In the genomic region with DNA sequence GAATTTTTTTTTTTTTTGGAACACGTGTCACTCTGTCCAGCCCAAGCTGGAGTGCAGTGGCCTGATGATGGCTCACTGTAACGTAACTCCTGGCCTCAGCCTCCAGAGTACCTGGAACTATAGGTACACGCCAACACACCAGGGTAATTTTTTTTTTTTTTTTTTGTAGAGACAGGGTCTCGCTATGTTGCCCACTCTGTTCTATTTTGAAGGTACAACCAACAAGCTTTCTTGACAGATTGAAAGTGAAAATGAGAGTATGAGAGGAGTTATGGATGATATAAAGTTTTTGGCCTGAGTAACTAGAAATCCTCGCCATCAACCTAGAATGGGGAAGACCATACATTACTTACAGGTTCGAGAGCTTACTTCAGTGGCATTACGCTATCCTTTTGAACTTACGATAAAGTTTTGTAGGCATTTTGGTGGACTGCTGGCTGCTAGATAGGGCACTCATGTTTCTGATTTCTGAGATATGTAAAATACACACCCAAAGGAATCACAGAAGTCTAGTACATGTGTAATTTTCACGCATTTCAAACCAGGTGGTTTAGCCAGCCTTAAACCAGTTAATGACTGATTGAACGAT, we compare ENCODE assay signal across 8 cellular contexts. TPM values are rescaled to one million over a fixed set of nuclear protein-coding genes. Genes with fewer than 3 reads are reported as not detected.
A peak's percentile ranks its signal among the peaks of the same experiment; 100 is the strongest.
DNase-seq lines count a peak whose midpoint lies in the region; ATAC-seq and TF ChIP-seq lines count a peak whose summit lies in the region.

No MANE protein-coding gene starts in this region.

- H3K4me3 ChIP-seq in left ventricle myocardium inferior = peak overlapping the region; percentile 98
- peak overlapping the region; percentile 86 for H3K4me3 ChIP-seq in endocrine pancreas (ENCODE audit: control insufficient read depth, insufficient read depth, low read length)

- no peaks in the 10 kb centered on the region for H3K27me3 Mint-ChIP-seq in neural crest cell (ENCODE audit: low read depth)

- TF ChIP-seq CTCF in left ventricle myocardium inferior (IDR thresholded peaks at IDR 0.05; ENCODE audit: borderline replicate concordance) (no peak), neural crest cell (conservative IDR thresholded peaks at IDR 0.05) (no peak)

- H3K27ac Mint-ChIP-seq in neural crest cell (ENCODE audit: unreplicated experiment) = peak overlapping the region; percentile 92

- peaks cover 26% of the 10 kb centered on the region for H3K4me1 Mint-ChIP-seq in neural crest cell

- H3K36me3 ChIP-seq in left ventricle myocardium inferior (no peaks in the 10 kb centered on the region), endocrine pancreas (ENCODE audit: control insufficient read depth, insufficient read depth, low read length) (no peaks in the 10 kb centered on the region)

- intact Hi-C loops in left ventricle myocardium inferior (cut with micrococcal nuclease) = loop anchor here (5.0 kb wide), 1 partner anchor 96 kb away; the partner anchor contains the start of gene HINT1
- intact Hi-C loops in left ventricle myocardium superior (cut with micrococcal nuclease) = no loop called here

- peak overlapping the region; percentile 90 for H3K27ac ChIP-seq in left ventricle myocardium inferior (replicated peaks)

- H3K4me3 Mint-ChIP-seq in neural crest cell = peak overlapping the region; percentile 87

- no peaks in the 10 kb centered on the region for H3K36me3 Mint-ChIP-seq in neural crest cell (ENCODE audit: low read depth)

- peaks cover 35% of the 10 kb centered on the region for H3K4me1 ChIP-seq in left ventricle myocardium inferior
- peaks cover 6% of the 10 kb centered on the region for H3K4me1 ChIP-seq in endocrine pancreas (ENCODE audit: control insufficient read depth, insufficient read depth, low read length)

- DNase-seq in left ventricle myocardium inferior (no peak), left ventricle myocardium superior (no peak), RPMI8226 (peak; percentile 31), neural crest cell (ENCODE audit: low read depth, low spot score) (no peak), 8988T (no peak)

- no peaks in the 10 kb centered on the region for H3K9me3 Mint-ChIP-seq in neural crest cell

- no peaks in the 10 kb centered on the region for H3K9me3 ChIP-seq in left ventricle myocardium inferior (replicated peaks)
- no peaks in the 10 kb centered on the region for H3K9me3 ChIP-seq in endocrine pancreas (ENCODE audit: control insufficient read depth, low read length)

- peak overlapping the region; percentile 54 for H3K9ac ChIP-seq in endocrine pancreas (ENCODE audit: control insufficient read depth, insufficient read depth, low read length)

- H3K27me3 ChIP-seq in left ventricle myocardium inferior (ENCODE audit: low read depth) (no peaks in the 10 kb centered on the region), endocrine pancreas (ENCODE audit: control insufficient read depth, insufficient read depth, low read length) (no peaks in the 10 kb centered on the region)

- ATAC-seq in left ventricle myocardium superior (no peak), HG02943 (IDR thresholded peaks at IDR 0.05; ENCODE audit: low read depth, unreplicated experiment) (peak; percentile 13), HG02885 (IDR thresholded peaks at IDR 0.05; ENCODE audit: poor library complexity, unreplicated experiment) (no peak)

RNA-seq across cellular contexts. Expression of gene CDC42SE2, which starts 0.8 kb away (rescaled TPM):
- total RNA-seq in left ventricle myocardium inferior = 10.3 TPM
- total RNA-seq in left ventricle myocardium superior = 11.6 TPM
- total RNA-seq in neural crest cell = 24.1 and 25.5 TPM in 2 replicates
